Comparison of ENCODE assay signal across 20 cellular contexts in genomic region chr5:267716-268115, GRCh38.
"Had no signal": no experiment of that assay in that cellular context is flagged by ENCODE, and none has a peak within 500 bp of the region (broad histone marks: within the 10 kb centered on the region; RNA-seq: fewer than 3 reads in every experiment).

No MANE protein-coding gene starts in this region.

- H3K36me3 ChIP-seq: breast epithelium, prostate gland, SJCRH30 had no signal

- H3K4me3 ChIP-seq: breast epithelium, dorsolateral prefrontal cortex, esophagus muscularis mucosa, gastrocnemius medialis, mucosa of descending colon, prostate gland, SJCRH30, tibial artery had no signal

- H3K4me3 Mint-ChIP-seq: activated naive CD4-positive, alpha-beta T cell treated with anti-CD3 and anti-CD28 coated beads, Interleukin-2, amount 50 U/mL, for 24 hours; activated T-cell treated with anti-CD3 and anti-CD28 coated beads, Interleukin-2, amount 50 U/mL, for 4 hours; central memory CD8-positive, alpha-beta T cell; effector memory CD8-positive, alpha-beta T cell; stimulated activated naive CD8-positive, alpha-beta T cell treated with anti-CD3 and anti-CD28 coated beads, Interleukin-15, amount 100 ng/mL, for 72 hours; T-cell had no signal

- H3K27ac Mint-ChIP-seq: activated naive CD4-positive, alpha-beta T cell treated with anti-CD3 and anti-CD28 coated beads, Interleukin-2, amount 50 U/mL, for 24 hours; stimulated activated naive CD8-positive, alpha-beta T cell treated with anti-CD3 and anti-CD28 coated beads, Interleukin-15, amount 100 ng/mL, for 72 hours; T-cell had no signal

- H3K27me3 Mint-ChIP-seq: activated naive CD4-positive, alpha-beta T cell treated with anti-CD3 and anti-CD28 coated beads, Interleukin-2, amount 50 U/mL, for 24 hours; central memory CD8-positive, alpha-beta T cell; effector memory CD8-positive, alpha-beta T cell; stimulated activated naive CD8-positive, alpha-beta T cell treated with anti-CD3 and anti-CD28 coated beads, Interleukin-15, amount 100 ng/mL, for 72 hours; T-cell had no signal

- ATAC-seq: activated T-cell treated with anti-CD3 and anti-CD28 coated beads, Interleukin-2, amount 50 U/mL, for 4 hours; effector memory CD8-positive, alpha-beta T cell; gastrocnemius medialis; mucosa of descending colon; stimulated activated naive CD8-positive, alpha-beta T cell treated with anti-CD3 and anti-CD28 coated beads, Interleukin-15, amount 100 ng/mL, for 72 hours; T-cell had no signal

- H3K4me1 ChIP-seq: breast epithelium, prostate gland had no signal

- DNase-seq: activated CD4-positive, alpha-beta T cell treated with anti-CD3 and anti-CD28 coated beads for 1 hour; activated CD4-positive, alpha-beta T cell treated with anti-CD3 and anti-CD28 coated beads, Interleukin-2, amount 50 U/mL, for 4 hours; activated gamma-delta T cell; activated T-cell treated with anti-CD3 and anti-CD28 coated beads, Interleukin-2, amount 50 U/mL, for 4 hours; amniotic stem cell; dorsolateral prefrontal cortex; effector memory CD8-positive, alpha-beta T cell; gastrocnemius medialis; hypothalamus; mesenchymal stem cell; mucosa of descending colon; SJCRH30; stimulated activated naive CD8-positive, alpha-beta T cell treated with anti-CD3 and anti-CD28 coated beads, Interleukin-15, amount 100 ng/mL, for 72 hours; T-cell; tibial artery had no signal

- H3K9me3 Mint-ChIP-seq: activated naive CD4-positive, alpha-beta T cell treated with anti-CD3 and anti-CD28 coated beads, Interleukin-2, amount 50 U/mL, for 24 hours; activated T-cell treated with anti-CD3 and anti-CD28 coated beads, Interleukin-2, amount 50 U/mL, for 4 hours; central memory CD8-positive, alpha-beta T cell; effector memory CD8-positive, alpha-beta T cell; stimulated activated naive CD8-positive, alpha-beta T cell treated with anti-CD3 and anti-CD28 coated beads, Interleukin-15, amount 100 ng/mL, for 72 hours; T-cell had no signal

- H3K27ac ChIP-seq: breast epithelium, dorsolateral prefrontal cortex, esophagus muscularis mucosa, gastrocnemius medialis, prostate gland, SJCRH30, tibial artery had no signal

- H3K9me3 ChIP-seq: breast epithelium, esophagus muscularis mucosa, gastrocnemius medialis, mucosa of descending colon, prostate gland, SJCRH30, tibial artery had no signal

- H3K27me3 ChIP-seq: breast epithelium, dorsolateral prefrontal cortex, esophagus muscularis mucosa, gastrocnemius medialis, SJCRH30, tibial artery had no signal
